11 cellular contexts compared by ENCODE assay signal in the genomic region with DNA sequence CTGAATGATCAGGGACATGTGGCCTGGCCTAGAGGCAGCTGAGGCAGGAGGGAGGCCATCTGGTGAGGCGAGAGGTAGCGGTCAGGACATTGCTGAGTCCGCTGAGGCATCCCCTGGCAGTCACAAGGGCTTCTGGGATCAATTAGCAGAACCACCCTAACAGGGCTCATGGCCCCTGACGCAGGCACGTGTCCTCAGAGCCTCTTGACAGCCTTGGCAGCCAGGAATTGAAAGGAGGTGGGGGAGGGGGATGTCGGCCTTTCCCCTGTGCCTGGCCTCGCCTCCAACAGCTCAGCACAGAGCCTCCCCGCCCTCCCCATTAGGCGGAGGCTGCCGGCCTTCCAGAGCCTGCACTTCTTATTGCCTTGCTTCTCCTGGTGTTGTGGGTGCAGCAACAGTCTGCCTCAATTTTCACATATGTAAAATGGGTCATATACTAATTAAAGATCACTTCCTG. TPM values are rescaled to one million over a fixed set of nuclear protein-coding genes. Genes with fewer than 3 reads are reported as not detected.
DNase-seq lines count a peak whose midpoint lies in the region; ATAC-seq, FAIRE-seq and TF ChIP-seq lines count a peak whose summit lies in the region.
"Had no signal": no experiment of that assay in that cellular context is flagged by ENCODE, and none has a peak within 500 bp of the region (broad histone marks: within the 10 kb centered on the region; RNA-seq: fewer than 3 reads in every experiment).

No MANE protein-coding gene starts in this region.

- H3K4me3 ChIP-seq in adrenal gland (no peak overlapping the region), kidney (ENCODE audit: low read length in 2 of 2) (no peak overlapping the region), upper lobe of right lung (no peak overlapping the region)
- H3K4me3 ChIP-seq: skin epidermis had no signal

- H3K4me1 ChIP-seq in adrenal gland (replicated peaks in 1 of 2) (peaks cover 0 to 14% of the 10 kb centered on the region in 2 donors), kidney (ENCODE audit: control insufficient read depth in 1 of 2, insufficient read depth in 1 of 2, low read depth in 1 of 2, low read length in 2 of 2) (peaks cover 0 to 2% of the 10 kb centered on the region in 2 donors), upper lobe of right lung (peaks cover 13% of the 10 kb centered on the region)

- WGBS in adrenal gland, 4 donors, result 30 to 52% (median 46%) methylated on average over 3 to 10 of the region's 10 CpGs

- no peak overlapping the region for H3K9ac ChIP-seq in kidney (ENCODE audit: low read length in 2 of 2)

- H3K27ac ChIP-seq in adrenal gland (no peak overlapping the region), kidney (ENCODE audit: low read depth in 2 of 2, low read length in 2 of 2) (no peak overlapping the region), upper lobe of right lung (peak overlapping the region; percentile 30)

- no peak for FAIRE-seq in kidney (lab: Jason Lieb, UNC)
- FAIRE-seq: A204.1, endothelial cell of umbilical vein had no signal

- TF ChIP-seq CTCF in adrenal gland (IDR thresholded peaks at IDR 0.05) (no peak), kidney (IDR thresholded peaks at IDR 0.05; ENCODE audit: borderline replicate concordance, extremely low read depth, insufficient read depth) (no peak), upper lobe of right lung (IDR thresholded peaks at IDR 0.05) (no peak)

- H3K4me1 Mint-ChIP-seq in activated T-helper 2 cell treated with anti-CD3 and anti-CD28 coated beads, Interferon-gamma antibody, Interleukin-2, Interleukin-4, amounts not matched to agents 10 μg/mL and 5 μg/mL and 100 μg/mL, durations not matched to agents 14 hours and 24 hours and 36 hours (ENCODE audit: low read depth), result peaks cover 2% of the 10 kb centered on the region

- H3K36me3 ChIP-seq in adrenal gland (replicated peaks in 1 of 2), result no peaks in the 10 kb centered on the region
- no peaks in the 10 kb centered on the region for H3K36me3 ChIP-seq in kidney (ENCODE audit: control insufficient read depth in 1 of 2, insufficient read depth in 2 of 2, low read length in 2 of 2)
- H3K36me3 ChIP-seq in upper lobe of right lung, result no peaks in the 10 kb centered on the region

- intact Hi-C loops in adrenal gland (cut with DNase I) (no loop called here), kidney (cut with DNase I) (no loop called here), upper lobe of right lung (cut with DNase I) (no loop called here)
- intact Hi-C loops in activated T-helper 2 cell treated with anti-CD3 and anti-CD28 coated beads, Interferon-gamma antibody, Interleukin-2, Interleukin-4, amounts not matched to agents 10 μg/mL and 5 μg/mL and 100 μg/mL, durations not matched to agents 14 hours and 24 hours and 36 hours (cut with micrococcal nuclease), result no loop called here

- H3K4me3 Mint-ChIP-seq in activated T-helper 2 cell treated with anti-CD3 and anti-CD28 coated beads, Interferon-gamma antibody, Interleukin-2, Interleukin-4, amounts not matched to agents 10 μg/mL and 5 μg/mL and 100 μg/mL, durations not matched to agents 14 hours and 24 hours and 36 hours (ENCODE audit: low read depth), result no peak overlapping the region

- peak; percentile 73 for ATAC-seq in upper lobe of right lung

- no peaks in the 10 kb centered on the region for H3K9me3 ChIP-seq in adrenal gland (replicated peaks in 1 of 3)
- H3K9me3 ChIP-seq in kidney (ENCODE audit: control insufficient read depth in 1 of 2, low read length in 2 of 2), result no peaks in the 10 kb centered on the region
- no peaks in the 10 kb centered on the region for H3K9me3 ChIP-seq in upper lobe of right lung

- H3K27me3 Mint-ChIP-seq in activated T-helper 2 cell treated with anti-CD3 and anti-CD28 coated beads, Interferon-gamma antibody, Interleukin-2, Interleukin-4, amounts not matched to agents 10 μg/mL and 5 μg/mL and 100 μg/mL, durations not matched to agents 14 hours and 24 hours and 36 hours (ENCODE audit: low read depth), result peaks cover 4% of the 10 kb centered on the region

- no peaks in the 10 kb centered on the region for H3K36me3 Mint-ChIP-seq in activated T-helper 2 cell treated with anti-CD3 and anti-CD28 coated beads, Interferon-gamma antibody, Interleukin-2, Interleukin-4, amounts not matched to agents 10 μg/mL and 5 μg/mL and 100 μg/mL, durations not matched to agents 14 hours and 24 hours and 36 hours (ENCODE audit: low read depth)

- no peaks in the 10 kb centered on the region for H3K9me3 Mint-ChIP-seq in activated T-helper 2 cell treated with anti-CD3 and anti-CD28 coated beads, Interferon-gamma antibody, Interleukin-2, Interleukin-4, amounts not matched to agents 10 μg/mL and 5 μg/mL and 100 μg/mL, durations not matched to agents 14 hours and 24 hours and 36 hours

- no peaks in the 10 kb centered on the region for H3K27me3 ChIP-seq in adrenal gland
- no peaks in the 10 kb centered on the region for H3K27me3 ChIP-seq in upper lobe of right lung

- DNase-seq in NCI-H1417 (lab: John Stamatoyannopoulos, UW), result peak; percentile 74 to 90 (median 76)
- DNase-seq in NCI-H1417 treated with DMSO at 0.1 percent for 48 hours (lab: John Stamatoyannopoulos, UW), result no peak
- DNase-seq in adrenal gland, result peak; percentile 48 to 88 (median 59)
- DNase-seq in kidney, result peak; percentile 91
- DNase-seq in upper lobe of right lung, result peak; percentile 82
- no peak for DNase-seq in T-helper 2 cell
- DNase-seq in glomerular visceral epithelial cell (ENCODE audit: extremely low spot score), result no peak
- no peak for DNase-seq in activated T-helper 2 cell treated with anti-CD3 and anti-CD28 coated beads, Interferon-gamma antibody, Interleukin-2, Interleukin-4, amounts not matched to agents 10 μg/mL and 5 μg/mL and 100 μg/mL, durations not matched to agents 14 hours and 24 hours and 36 hours (ENCODE audit: low spot score)

- H3K27ac Mint-ChIP-seq in activated T-helper 2 cell treated with anti-CD3 and anti-CD28 coated beads, Interferon-gamma antibody, Interleukin-2, Interleukin-4, amounts not matched to agents 10 μg/mL and 5 μg/mL and 100 μg/mL, durations not matched to agents 14 hours and 24 hours and 36 hours, result no peak overlapping the region

- TF ChIP-seq POLR2A in adrenal gland (IDR thresholded peaks at IDR 0.05), result no peak

RNA-seq across cellular contexts. Expression of gene NFAM1, which starts 55.5 kb away (rescaled TPM):
- total RNA-seq in adrenal gland (10 to 100 TPM in 2 of 8 donors, 1 to 10 TPM in 6; 1.9 to 11.2 (median 8.5) TPM), kidney (7.9 TPM), upper lobe of right lung (12.6 TPM)
- polyA plus RNA-seq in adrenal gland (1 to 10 TPM in 2 of 3 donors, under 1 TPM in 1; 0.88 to 3.1 (median 1.1) TPM), kidney (ENCODE audit: insufficient read depth, low read depth, low replicate concordance) (0.60 TPM)
- 0.21 and 0.23 TPM in 2 replicates for total RNA-seq in activated T-helper 2 cell treated with anti-CD3 and anti-CD28 coated beads, Interferon-gamma antibody, Interleukin-2, Interleukin-4, amounts not matched to agents 10 μg/mL and 5 μg/mL and 100 μg/mL, durations not matched to agents 14 hours and 24 hours and 36 hours
- total RNA-seq: endothelial cell of umbilical vein had no signal
- polyA plus RNA-seq: endothelial cell of umbilical vein had no signal

Comparison
In these comparisons a context has a peak if more than half of its experiments do, and no peak if none do; other contexts are left out.
1. DNase-seq: peak in NCI-H1417 (3 of 3), adrenal gland (7 of 7), kidney (single experiment) and upper lobe of right lung (single experiment); none in NCI-H1417 treated with DMSO at 0.1 percent for 48 hours (single experiment), T-helper 2 cell (0 of 5), glomerular visceral epithelial cell (single experiment) and activated T-helper 2 cell treated with anti-CD3 and anti-CD28 coated beads, Interferon-gamma antibody, Interleukin-2, Interleukin-4, amounts not matched to agents 10 μg/mL and 5 μg/mL and 100 μg/mL, durations not matched to agents 14 hours and 24 hours and 36 hours (single experiment).